In the genomic region with DNA sequence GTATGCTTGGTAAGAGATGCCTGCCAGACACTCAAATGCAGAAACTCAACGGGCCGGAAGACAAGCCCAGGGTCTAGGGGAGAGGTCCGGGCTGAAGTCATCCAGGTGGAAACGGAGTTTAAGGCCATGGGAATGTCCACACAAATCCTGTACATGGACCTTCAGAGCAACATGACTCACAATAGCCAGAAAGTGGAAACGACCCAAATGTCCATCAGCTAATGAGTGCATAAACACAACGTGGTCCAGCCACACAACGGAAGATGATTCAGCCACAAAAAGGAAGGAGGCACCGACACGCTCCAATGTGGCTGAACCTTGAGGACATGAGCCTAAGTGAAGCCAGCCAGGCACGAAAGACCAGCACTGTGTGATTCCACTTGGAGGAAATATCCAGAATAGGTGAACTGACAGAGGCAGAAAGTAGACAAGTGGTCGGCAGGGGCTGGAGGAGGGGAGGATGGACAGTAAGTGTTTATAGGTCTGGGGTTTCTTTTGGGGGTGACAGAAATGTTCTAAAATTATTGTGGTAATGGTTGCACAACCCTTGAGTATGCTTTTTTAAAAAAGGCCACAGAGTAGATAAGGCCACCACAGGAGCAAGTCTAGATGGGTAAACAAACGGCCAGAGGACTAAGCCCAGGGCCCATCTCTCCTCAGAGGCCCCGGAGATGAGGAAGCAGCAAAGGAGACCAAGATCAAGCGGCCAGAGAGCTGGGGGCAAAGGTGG, we compare ENCODE assay signal across 8 cellular contexts.
A peak's percentile ranks its signal among the peaks of the same experiment; 100 is the strongest.
DNase-seq lines count a peak whose midpoint lies in the region; ATAC-seq and TF ChIP-seq lines count a peak whose summit lies in the region.

No MANE protein-coding gene starts in this region.

- H3K9me3 ChIP-seq in PC-3 (ENCODE audit: low read length), result no peaks in the 10 kb centered on the region
- no peaks in the 10 kb centered on the region for H3K9me3 ChIP-seq in psoas muscle

- H3K79me2 ChIP-seq in PC-3 (ENCODE audit: low read length), result no peaks in the 10 kb centered on the region

- H3K27me3 ChIP-seq in PC-3 (ENCODE audit: low read length), result no peaks in the 10 kb centered on the region
- no peaks in the 10 kb centered on the region for H3K27me3 ChIP-seq in psoas muscle (ENCODE audit: insufficient read depth in 3 of 3, low read length in 2 of 3)

- TF ChIP-seq CTCF in PC-3 (conservative IDR thresholded peaks at IDR 0.05; ENCODE audit: low read depth, low read length) (no peak), psoas muscle (IDR thresholded peaks at IDR 0.05) (no peak)

- DNase-seq in GM04504 (ENCODE audit: low read depth), result peak; percentile 81
- DNase-seq in PC-3, result no peak
- DNase-seq in fibroblast of gingiva (ENCODE audit: low read depth), result peak; percentile 84
- DNase-seq in psoas muscle, result no peak
- no peak for DNase-seq in activated CD8-positive, alpha-beta memory T cell treated with anti-CD3 and anti-CD28 coated beads, Interleukin-2, amount 50 U/mL, for 4 hours
- DNase-seq in NCI-H1048 (lab: John Stamatoyannopoulos, UW), result no peak
- DNase-seq in stimulated activated naive CD4-positive, alpha-beta T cell (lab: John Stamatoyannopoulos, UW), result no peak

- H3K9ac ChIP-seq in PC-3 (ENCODE audit: low read length), result no peak overlapping the region

- H3F3A ChIP-seq in PC-3 (ENCODE audit: low read length, unreplicated experiment), result no peaks in the 10 kb centered on the region

- no TSS peak for BruUV-seq in PC-3 (replicated peaks; lab: Mats Ljungman, UMichigan)

- WGBS in psoas muscle, 3 donors, result 71 to 78% (median 72%) methylated on average over 14 of the region's 14 CpGs

- peaks cover 7% of the 10 kb centered on the region; the same call in 1 of the 2 replicates for H3K4me1 ChIP-seq in PC-3 (ENCODE audit: insufficient read depth, low read length)
- no peaks in the 10 kb centered on the region for H3K4me1 ChIP-seq in psoas muscle

- no peaks in the 10 kb centered on the region for H4K20me1 ChIP-seq in PC-3 (ENCODE audit: low read length)

- H3K27ac ChIP-seq in PC-3 (ENCODE audit: low read length), result no peak overlapping the region
- H3K27ac ChIP-seq in psoas muscle, result peak overlapping the region; percentile 6

- H2AFZ ChIP-seq in PC-3 (ENCODE audit: low read length), result no peak overlapping the region

- CTCF ChIA-PET in PC-3 (lab: Charles Lee), result no interaction called here

- POLR2A ChIA-PET in PC-3 (lab: Charles Lee; ENCODE audit: unreplicated experiment), result no interaction called here

- H3K4me2 ChIP-seq in PC-3 (ENCODE audit: low read length), result no peak overlapping the region

- no peak overlapping the region for H3K4me3 ChIP-seq in PC-3 (ENCODE audit: low read length)
- H3K4me3 ChIP-seq in psoas muscle, result no peak overlapping the region

- H3K36me3 ChIP-seq in PC-3 (ENCODE audit: low read depth, low read length) (no peaks in the 10 kb centered on the region), psoas muscle (ENCODE audit: insufficient read depth in 1 of 2, low read depth in 1 of 2) (no peaks in the 10 kb centered on the region)

- intact Hi-C loops in PC-3 (cut with micrococcal nuclease) (no loop called here), psoas muscle (cut with DNase I) (no loop called here)

- no peaks in the 10 kb centered on the region for H3K9me2 ChIP-seq in PC-3 (replicated peaks; ENCODE audit: low read length)

- ATAC-seq in PC-3, result peak; percentile 37
- peak in 3 of 4 donors; percentile 4 to 13 (median 12) for ATAC-seq in psoas muscle
- ATAC-seq in HG03469 (IDR thresholded peaks at IDR 0.05; ENCODE audit: unreplicated experiment), result no peak

Comparison
In these comparisons a context has a peak if more than half of its experiments do, and no peak if none do; other contexts are left out.
1. DNase-seq: peak in GM04504 (single experiment) and fibroblast of gingiva (single experiment); none in PC-3 (single experiment), psoas muscle (0 of 2), activated CD8-positive, alpha-beta memory T cell treated with anti-CD3 and anti-CD28 coated beads, Interleukin-2, amount 50 U/mL, for 4 hours (single experiment), NCI-H1048 (single experiment) and stimulated activated naive CD4-positive, alpha-beta T cell (0 of 6).